Comparison of ENCODE assay signal across 20 cellular contexts in genomic region chr3:61861410-61861809, GRCh38.
"Had no signal": no experiment of that assay in that cellular context is flagged by ENCODE, and none has a peak within 500 bp of the region (broad histone marks: within the 10 kb centered on the region; RNA-seq: fewer than 3 reads in every experiment).

No MANE protein-coding gene starts in this region.

- H3K27ac Mint-ChIP-seq: activated B cell treated with CpG ODN at 0.5 μM for 24 hours; activated CD4-positive, alpha-beta T cell treated with anti-CD3 and anti-CD28 coated beads, Interleukin-2, amount 10 ng/mL, durations not matched to agents 24 days and 14 days; activated naive CD4-positive, alpha-beta T cell treated with anti-CD3 and anti-CD28 coated beads for 36 hours; activated naive CD8-positive, alpha-beta T cell treated with anti-CD3 and anti-CD28 coated beads for 36 hours; T-helper 1 cell treated with Interleukin-12 subunit alpha and Interleukin-12 subunit beta and Interleukin-4 antibody, amounts not matched to agents 30 μg/mL and 1 μg/mL, for 36 hours had no signal

- H3K27me3 Mint-ChIP-seq: activated B cell treated with CpG ODN at 0.5 μM for 24 hours had no signal

- H3K4me3 ChIP-seq: colonic mucosa, SJSA1 had no signal

- H3K27me3 ChIP-seq: colonic mucosa, SJSA1 had no signal

- H3K4me1 Mint-ChIP-seq: activated B cell treated with CpG ODN at 0.5 μM for 24 hours; activated CD4-positive, alpha-beta T cell treated with anti-CD3 and anti-CD28 coated beads, Interleukin-2, amount 10 ng/mL, durations not matched to agents 24 days and 14 days; activated naive CD8-positive, alpha-beta T cell treated with anti-CD3 and anti-CD28 coated beads for 36 hours had no signal

- H3K9me3 Mint-ChIP-seq: activated CD4-positive, alpha-beta T cell treated with anti-CD3 and anti-CD28 coated beads, Interleukin-2, amount 10 ng/mL, durations not matched to agents 24 days and 14 days; activated naive CD4-positive, alpha-beta T cell treated with anti-CD3 and anti-CD28 coated beads for 36 hours; activated naive CD8-positive, alpha-beta T cell treated with anti-CD3 and anti-CD28 coated beads for 36 hours; activated T-cell treated with anti-CD3 and anti-CD28 coated beads, Interleukin-2, amount 50 U/mL, for 4 hours; T-helper 1 cell treated with Interleukin-12 subunit alpha and Interleukin-12 subunit beta and Interleukin-4 antibody, amounts not matched to agents 30 μg/mL and 1 μg/mL, for 36 hours had no signal

- ATAC-seq: activated T-cell treated with anti-CD3 and anti-CD28 coated beads, Interleukin-2, amount 50 U/mL, for 4 hours had no signal

- H3K36me3 Mint-ChIP-seq: activated naive CD8-positive, alpha-beta T cell treated with anti-CD3 and anti-CD28 coated beads for 36 hours had no signal

- DNase-seq: activated B cell treated with CpG ODN at 0.5 μM for 24 hours; activated CD4-positive, alpha-beta T cell treated with anti-CD3 and anti-CD28 coated beads for 1 hour; activated CD4-positive, alpha-beta T cell treated with anti-CD3 and anti-CD28 coated beads, Interleukin-2, amount 10 ng/mL, durations not matched to agents 24 days and 14 days; activated CD4-positive, alpha-beta T cell treated with anti-CD3 and anti-CD28 coated beads, Interleukin-2, amount 50 U/mL, for 48 hours; activated CD8-positive, alpha-beta memory T cell treated with anti-CD3 and anti-CD28 coated beads for 24 hours; activated effector memory CD4-positive, alpha-beta T cell treated with anti-CD3 and anti-CD28 coated beads, Interleukin-2, amount 50 U/mL, for 16 hours; activated naive CD4-positive, alpha-beta T cell treated with anti-CD3 and anti-CD28 coated beads for 36 hours; activated naive CD8-positive, alpha-beta T cell treated with anti-CD3 and anti-CD28 coated beads for 36 hours; activated T-cell treated with anti-CD3 and anti-CD28 coated beads, Interleukin-2, amount 50 U/mL, for 4 hours; anterior cingulate cortex; colonic mucosa; NCI-H1048; NCI-H146; NCI-H187 treated with DMSO at 0.1 percent for 48 hours; NCI-H510A treated with DMSO at 0.1 percent for 48 hours; NCI-H69; NK-92 treated with Interleukin-12 subunit alpha and Interleukin-12 subunit beta, amount 100 ng/mL, for 24 hours; SHP77 had no signal

- H3K9me3 ChIP-seq: colonic mucosa, SJSA1 had no signal

- H3K27ac ChIP-seq: colonic mucosa, SJSA1 had no signal

- H3K36me3 ChIP-seq: colonic mucosa, SJSA1 had no signal

- H3K4me3 Mint-ChIP-seq: activated B cell treated with CpG ODN at 0.5 μM for 24 hours; activated CD4-positive, alpha-beta T cell treated with anti-CD3 and anti-CD28 coated beads, Interleukin-2, amount 10 ng/mL, durations not matched to agents 24 days and 14 days; activated naive CD4-positive, alpha-beta T cell treated with anti-CD3 and anti-CD28 coated beads for 36 hours; activated naive CD8-positive, alpha-beta T cell treated with anti-CD3 and anti-CD28 coated beads for 36 hours; activated T-cell treated with anti-CD3 and anti-CD28 coated beads, Interleukin-2, amount 50 U/mL, for 4 hours; T-helper 1 cell treated with Interleukin-12 subunit alpha and Interleukin-12 subunit beta and Interleukin-4 antibody, amounts not matched to agents 30 μg/mL and 1 μg/mL, for 36 hours had no signal

- H3K4me1 ChIP-seq: colonic mucosa, SJSA1 had no signal
